In the genomic region with DNA sequence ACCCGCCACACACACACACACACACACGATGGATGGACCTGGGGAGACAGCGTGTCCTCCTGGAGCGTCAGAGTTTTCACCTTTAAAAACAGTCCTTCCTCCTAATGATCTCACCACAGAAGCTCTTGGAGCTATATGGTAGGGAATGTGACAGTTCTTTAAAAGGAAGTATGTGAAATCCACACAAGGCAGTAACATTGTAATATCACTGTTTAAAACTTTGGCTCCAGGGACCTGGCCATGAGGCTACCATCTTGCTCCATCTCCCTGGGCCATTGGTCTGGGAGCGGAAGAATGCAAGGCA, we compare ENCODE assay signal across 1 cellular context.
TF ChIP-seq lines count a peak whose summit lies in the region.

No MANE protein-coding gene starts in this region.

TF ChIP-seq in HEK293, 187 proteins besides CTCF, POLR2A, EP300 and RAD21 (continued from another document):
- TF ChIP-seq, protein P1, sequence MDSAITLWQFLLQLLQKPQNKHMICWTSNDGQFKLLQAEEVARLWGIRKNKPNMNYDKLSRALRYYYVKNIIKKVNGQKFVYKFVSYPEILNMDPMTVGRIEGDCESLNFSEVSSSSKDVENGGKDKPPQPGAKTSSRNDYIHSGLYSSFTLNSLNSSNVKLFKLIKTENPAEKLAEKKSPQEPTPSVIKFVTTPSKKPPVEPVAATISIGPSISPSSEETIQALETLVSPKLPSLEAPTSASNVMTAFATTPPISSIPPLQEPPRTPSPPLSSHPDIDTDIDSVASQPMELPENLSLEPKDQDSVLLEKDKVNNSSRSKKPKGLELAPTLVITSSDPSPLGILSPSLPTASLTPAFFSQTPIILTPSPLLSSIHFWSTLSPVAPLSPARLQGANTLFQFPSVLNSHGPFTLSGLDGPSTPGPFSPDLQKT (IDR thresholded peaks at IDR 0.05; ENCODE audit: borderline replicate concordance, low read depth, low read length), result no peak
- TF ChIP-seq ZNF146 (tag by site-specific recombination; IDR thresholded peaks at IDR 0.05) (no peak), ZNF707 (tag by site-specific recombination; IDR thresholded peaks at IDR 0.05) (no peak), ZNF354C (tag by site-specific recombination; IDR thresholded peaks at IDR 0.05; ENCODE audit: borderline replicate concordance, low read depth) (no peak)
- TF ChIP-seq, protein P2, sequence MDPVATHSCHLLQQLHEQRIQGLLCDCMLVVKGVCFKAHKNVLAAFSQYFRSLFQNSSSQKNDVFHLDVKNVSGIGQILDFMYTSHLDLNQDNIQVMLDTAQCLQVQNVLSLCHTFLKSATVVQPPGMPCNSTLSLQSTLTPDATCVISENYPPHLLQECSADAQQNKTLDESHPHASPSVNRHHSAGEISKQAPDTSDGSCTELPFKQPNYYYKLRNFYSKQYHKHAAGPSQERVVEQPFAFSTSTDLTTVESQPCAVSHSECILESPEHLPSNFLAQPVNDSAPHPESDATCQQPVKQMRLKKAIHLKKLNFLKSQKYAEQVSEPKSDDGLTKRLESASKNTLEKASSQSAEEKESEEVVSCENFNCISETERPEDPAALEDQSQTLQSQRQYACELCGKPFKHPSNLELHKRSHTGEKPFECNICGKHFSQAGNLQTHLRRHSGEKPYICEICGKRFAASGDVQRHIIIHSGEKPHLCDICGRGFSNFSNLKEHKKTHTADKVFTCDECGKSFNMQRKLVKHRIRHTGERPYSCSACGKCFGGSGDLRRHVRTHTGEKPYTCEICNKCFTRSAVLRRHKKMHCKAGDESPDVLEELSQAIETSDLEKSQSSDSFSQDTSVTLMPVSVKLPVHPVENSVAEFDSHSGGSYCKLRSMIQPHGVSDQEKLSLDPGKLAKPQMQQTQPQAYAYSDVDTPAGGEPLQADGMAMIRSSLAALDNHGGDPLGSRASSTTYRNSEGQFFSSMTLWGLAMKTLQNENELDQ (tag by site-specific recombination; IDR thresholded peaks at IDR 0.05; ENCODE audit: low read depth), result no peak
- TF ChIP-seq, protein P3, sequence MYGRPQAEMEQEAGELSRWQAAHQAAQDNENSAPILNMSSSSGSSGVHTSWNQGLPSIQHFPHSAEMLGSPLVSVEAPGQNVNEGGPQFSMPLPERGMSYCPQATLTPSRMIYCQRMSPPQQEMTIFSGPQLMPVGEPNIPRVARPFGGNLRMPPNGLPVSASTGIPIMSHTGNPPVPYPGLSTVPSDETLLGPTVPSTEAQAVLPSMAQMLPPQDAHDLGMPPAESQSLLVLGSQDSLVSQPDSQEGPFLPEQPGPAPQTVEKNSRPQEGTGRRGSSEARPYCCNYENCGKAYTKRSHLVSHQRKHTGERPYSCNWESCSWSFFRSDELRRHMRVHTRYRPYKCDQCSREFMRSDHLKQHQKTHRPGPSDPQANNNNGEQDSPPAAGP (tag by site-specific recombination; IDR thresholded peaks at IDR 0.05), result no peak
- TF ChIP-seq, protein P4, sequence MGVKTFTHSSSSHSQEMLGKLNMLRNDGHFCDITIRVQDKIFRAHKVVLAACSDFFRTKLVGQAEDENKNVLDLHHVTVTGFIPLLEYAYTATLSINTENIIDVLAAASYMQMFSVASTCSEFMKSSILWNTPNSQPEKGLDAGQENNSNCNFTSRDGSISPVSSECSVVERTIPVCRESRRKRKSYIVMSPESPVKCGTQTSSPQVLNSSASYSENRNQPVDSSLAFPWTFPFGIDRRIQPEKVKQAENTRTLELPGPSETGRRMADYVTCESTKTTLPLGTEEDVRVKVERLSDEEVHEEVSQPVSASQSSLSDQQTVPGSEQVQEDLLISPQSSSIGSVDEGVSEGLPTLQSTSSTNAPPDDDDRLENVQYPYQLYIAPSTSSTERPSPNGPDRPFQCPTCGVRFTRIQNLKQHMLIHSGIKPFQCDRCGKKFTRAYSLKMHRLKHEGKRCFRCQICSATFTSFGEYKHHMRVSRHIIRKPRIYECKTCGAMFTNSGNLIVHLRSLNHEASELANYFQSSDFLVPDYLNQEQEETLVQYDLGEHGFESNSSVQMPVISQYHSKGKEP (tag by site-specific recombination; IDR thresholded peaks at IDR 0.05), result no peak
TF ChIP-seq in HEK293: peak in this region for 5.
